In the genomic region with DNA sequence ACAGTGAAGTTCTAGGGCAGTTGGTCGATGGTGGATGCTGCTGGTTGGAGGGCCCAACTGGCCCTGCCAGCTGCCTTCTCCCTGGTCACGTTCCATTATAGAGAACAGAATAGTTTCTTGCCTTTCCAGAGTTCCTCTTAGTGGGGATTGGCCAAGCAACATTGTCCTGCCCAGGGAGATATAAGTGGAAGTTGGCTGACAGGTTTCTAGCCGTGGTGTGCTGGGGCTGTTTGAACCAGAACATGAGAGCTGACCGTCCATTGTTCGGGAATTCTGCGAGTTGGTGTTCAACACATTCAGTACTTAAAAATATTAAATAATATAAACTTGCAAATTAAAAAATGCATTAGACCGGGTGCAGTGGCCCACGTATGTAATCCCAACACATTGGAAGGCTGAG, we compare ENCODE assay signal across 15 cellular contexts. TPM values are rescaled to one million over a fixed set of nuclear protein-coding genes. Genes with fewer than 3 reads are reported as not detected.
DNase-seq lines count a peak whose midpoint lies in the region; ATAC-seq and TF ChIP-seq lines count a peak whose summit lies in the region.
"Had no signal": no experiment of that assay in that cellular context is flagged by ENCODE, and none has a peak within 500 bp of the region (broad histone marks: within the 10 kb centered on the region; RNA-seq: fewer than 3 reads in every experiment).

No MANE protein-coding gene starts in this region.

- peaks cover 2% of the 10 kb centered on the region; the same call in 1 of the 2 replicates for H3K36me3 ChIP-seq in Panc1 (ENCODE audit: control insufficient read depth, insufficient read depth, low read length)
- H3K36me3 ChIP-seq: BLaER1 treated with 17β-estradiol and CSF1 and Interleukin-3, amounts not matched to agents 10 nM and 100 nM had no signal

- no peak for ATAC-seq in CD4-positive, alpha-beta T cell (ENCODE audit: poor library complexity)
- ATAC-seq in Panc1: no peak
- ATAC-seq in natural killer cell treated with Interleukin-12 subunit alpha and Interleukin-12 subunit beta and Interleukin-15 and Interleukin-18, amount 100 ng/mL, for 72 hours: no peak
- ATAC-seq: GM23338 had no signal

- H3K4me1 ChIP-seq in Panc1 (ENCODE audit: control insufficient read depth, insufficient read depth, low read length): peaks cover 28% of the 10 kb centered on the region

- H3K4me3 ChIP-seq in Panc1 (ENCODE audit: low read depth in 2 of 2, low read length in 2 of 2): no peak overlapping the region
- H3K4me3 ChIP-seq: BLaER1 treated with 17β-estradiol and CSF1 and Interleukin-3, amounts not matched to agents 10 nM and 100 nM; GM23338 had no signal

- no peaks in the 10 kb centered on the region for H3K9me3 Mint-ChIP-seq in CD4-positive, alpha-beta T cell
- no peaks in the 10 kb centered on the region for H3K9me3 Mint-ChIP-seq in neural crest cell
- H3K9me3 Mint-ChIP-seq in type B pancreatic cell: no peaks in the 10 kb centered on the region
- H3K9me3 Mint-ChIP-seq in natural killer cell treated with Interleukin-12 subunit alpha and Interleukin-12 subunit beta and Interleukin-15 and Interleukin-18, amount 100 ng/mL, for 72 hours: no peaks in the 10 kb centered on the region
- H3K9me3 Mint-ChIP-seq: CD8-positive, alpha-beta memory T cell; GM23338 had no signal

- no peaks in the 10 kb centered on the region for H3K9me3 ChIP-seq in CD4-positive, alpha-beta T cell (ENCODE audit: control insufficient read depth, low read length)
- H3K9me3 ChIP-seq in Panc1 (ENCODE audit: control insufficient read depth, insufficient read depth, low read depth, low read length): no peaks in the 10 kb centered on the region
- H3K9me3 ChIP-seq: BLaER1 treated with 17β-estradiol and CSF1 and Interleukin-3, amounts not matched to agents 10 nM and 100 nM had no signal

- intact Hi-C loops in CD4-positive, alpha-beta T cell (cut with DNase I, micrococcal nuclease): loop anchor here in 1 of 2 experiments (10.0 kb wide), 1 partner anchor 838 kb away; no protein-coding TSS in a partner anchor
- intact Hi-C loops in Panc1 (cut with micrococcal nuclease; ENCODE audit: unreplicated experiment): no loop called here

- TF ChIP-seq CTCF in CD4-positive, alpha-beta T cell (IDR thresholded peaks at IDR 0.05): no peak
- no peak for TF ChIP-seq CTCF in Panc1 (IDR thresholded peaks at IDR 0.05)
- no peak for TF ChIP-seq CTCF in neural crest cell (conservative IDR thresholded peaks at IDR 0.05)
- no peak for TF ChIP-seq CTCF in type B pancreatic cell (conservative IDR thresholded peaks at IDR 0.05)

- no peaks in the 10 kb centered on the region for H3K27me3 ChIP-seq in CD4-positive, alpha-beta T cell (ENCODE audit: control insufficient read depth, insufficient read depth, low read length)
- no peaks in the 10 kb centered on the region for H3K27me3 ChIP-seq in Panc1 (ENCODE audit: control insufficient read depth, insufficient read depth, low read length)

- no peak for DNase-seq in CD4-positive, alpha-beta T cell
- no peak for DNase-seq in Panc1 (ENCODE audit: low read depth, low spot score)
- DNase-seq in neural crest cell (ENCODE audit: low read depth, low spot score): no peak
- no peak for DNase-seq in type B pancreatic cell (ENCODE audit: extremely low spot score, unreplicated experiment)
- DNase-seq in natural killer cell treated with Interleukin-12 subunit alpha and Interleukin-12 subunit beta and Interleukin-15 and Interleukin-18, amount 100 ng/mL, for 72 hours (ENCODE audit: low spot score): no peak
- no peak for DNase-seq in NCI-H526 treated with DMSO at 0.1 percent for 48 hours (lab: John Stamatoyannopoulos, UW)
- DNase-seq: CD8-positive, alpha-beta memory T cell; COR-L47; DMS79 treated with DMSO at 0.1 percent for 48 hours; GF-D8; HCEC 1CT; IMR-90 had no signal

- H3K4me3 Mint-ChIP-seq in CD4-positive, alpha-beta T cell: peak overlapping the region; percentile 35
- peak overlapping the region; percentile 51 for H3K4me3 Mint-ChIP-seq in neural crest cell
- H3K4me3 Mint-ChIP-seq in type B pancreatic cell: peak overlapping the region; percentile 58
- no peak overlapping the region for H3K4me3 Mint-ChIP-seq in natural killer cell treated with Interleukin-12 subunit alpha and Interleukin-12 subunit beta and Interleukin-15 and Interleukin-18, amount 100 ng/mL, for 72 hours
- H3K4me3 Mint-ChIP-seq: B cell, GM23338 had no signal

- H3K27ac ChIP-seq in CD4-positive, alpha-beta T cell (ENCODE audit: low read depth, low read length): no peak overlapping the region
- H3K27ac ChIP-seq in Panc1 (ENCODE audit: low read length): peak overlapping the region; percentile 68; the same call in 1 of the 2 replicates
- H3K27ac ChIP-seq: BLaER1 treated with 17β-estradiol and CSF1 and Interleukin-3, amounts not matched to agents 10 nM and 100 nM had no signal

- no peak overlapping the region for H3K27ac Mint-ChIP-seq in CD4-positive, alpha-beta T cell
- H3K27ac Mint-ChIP-seq in neural crest cell (ENCODE audit: unreplicated experiment) (no peak overlapping the region), type B pancreatic cell (no peak overlapping the region)
- no peak overlapping the region for H3K27ac Mint-ChIP-seq in natural killer cell treated with Interleukin-12 subunit alpha and Interleukin-12 subunit beta and Interleukin-15 and Interleukin-18, amount 100 ng/mL, for 72 hours
- H3K27ac Mint-ChIP-seq: B cell, GM23338 had no signal

- BruUV-seq in Panc1 (replicated peaks; lab: Mats Ljungman, UMichigan): no TSS peak

- H3K27me3 Mint-ChIP-seq in CD4-positive, alpha-beta T cell: peaks cover 18% of the 10 kb centered on the region
- H3K27me3 Mint-ChIP-seq in neural crest cell (ENCODE audit: low read depth): peaks cover 4% of the 10 kb centered on the region
- no peaks in the 10 kb centered on the region for H3K27me3 Mint-ChIP-seq in type B pancreatic cell
- H3K27me3 Mint-ChIP-seq in natural killer cell treated with Interleukin-12 subunit alpha and Interleukin-12 subunit beta and Interleukin-15 and Interleukin-18, amount 100 ng/mL, for 72 hours: peaks cover 0 to 11% of the 10 kb centered on the region in 2 donors

- CTCF ChIA-PET in CD4-positive, alpha-beta T cell (lab: Charles Lee): no interaction called here
- CTCF ChIA-PET in Panc1 (lab: Charles Lee): no interaction called here

- peaks cover 17% of the 10 kb centered on the region for H3K4me1 Mint-ChIP-seq in CD4-positive, alpha-beta T cell (ENCODE audit: low read depth)
- peaks cover 14% of the 10 kb centered on the region for H3K4me1 Mint-ChIP-seq in neural crest cell
- peaks cover 21% of the 10 kb centered on the region for H3K4me1 Mint-ChIP-seq in type B pancreatic cell (ENCODE audit: unreplicated experiment)
- H3K4me1 Mint-ChIP-seq in natural killer cell treated with Interleukin-12 subunit alpha and Interleukin-12 subunit beta and Interleukin-15 and Interleukin-18, amount 100 ng/mL, for 72 hours (ENCODE audit: low read depth in 2 of 2): peaks cover 4 to 11% of the 10 kb centered on the region in 2 donors

- H3K36me3 Mint-ChIP-seq in CD4-positive, alpha-beta T cell (ENCODE audit: low read depth): peaks cover 2% of the 10 kb centered on the region
- H3K36me3 Mint-ChIP-seq in neural crest cell (ENCODE audit: low read depth) (no peaks in the 10 kb centered on the region), type B pancreatic cell (no peaks in the 10 kb centered on the region)
- no peaks in the 10 kb centered on the region for H3K36me3 Mint-ChIP-seq in natural killer cell treated with Interleukin-12 subunit alpha and Interleukin-12 subunit beta and Interleukin-15 and Interleukin-18, amount 100 ng/mL, for 72 hours

- POLR2A ChIA-PET in CD4-positive, alpha-beta T cell (lab: Charles Lee): no interaction called here
- POLR2A ChIA-PET in Panc1 (lab: Charles Lee): no interaction called here

- in situ Hi-C loops in Panc1 (cut with HindIII; ENCODE audit: low pct_unique_long_range_greater_than_20kb, low sequenced_read_pairs): no loop called here

RNA-seq across cellular contexts. Expression of a gene that starts 3.5 kb away (rescaled TPM):
- total RNA-seq in CD4-positive, alpha-beta T cell: 10 to 100 TPM in 1 of 2 experiments, 1 to 10 TPM in 1; 9.8 to 10.9 TPM
- total RNA-seq in Panc1 (2021; ENCODE audit: unreplicated experiment): 94.7 TPM
- 90.7 TPM for polyA plus RNA-seq in Panc1 (2012; ENCODE audit: insufficient read length)
- 25.4 and 28.1 TPM in 2 replicates for total RNA-seq in neural crest cell
- 36.6 and 37.2 TPM in 2 replicates for total RNA-seq in type B pancreatic cell (ENCODE audit: low replicate concordance)
- 1 to 10 TPM; 7.2 to 9.1 TPM for total RNA-seq in natural killer cell treated with Interleukin-12 subunit alpha and Interleukin-12 subunit beta and Interleukin-15 and Interleukin-18, amount 100 ng/mL, for 72 hours
